Comparison of ENCODE assay signal across 18 cellular contexts in genomic region chr4:123144626-123145025, GRCh38.
DNase-seq lines count a peak whose midpoint lies in the region; ATAC-seq, FAIRE-seq and TF ChIP-seq lines count a peak whose summit lies in the region.
"Had no signal": no experiment of that assay in that cellular context is flagged by ENCODE, and none has a peak within 500 bp of the region (broad histone marks: within the 10 kb centered on the region; RNA-seq: fewer than 3 reads in every experiment).

No MANE protein-coding gene starts in this region.

- no peaks in the 10 kb centered on the region for H4K20me1 ChIP-seq in Loucy (ENCODE audit: insufficient read depth, low read length, poor library complexity, severe bottlenecking)

- TF ChIP-seq POLR2A in sigmoid colon (IDR thresholded peaks at IDR 0.05), result no peak

- no peaks in the 10 kb centered on the region for H3K36me3 ChIP-seq in Loucy (ENCODE audit: insufficient read depth, low read length)
- no peaks in the 10 kb centered on the region for H3K36me3 ChIP-seq in mucosa of descending colon (ENCODE audit: low read depth)
- H3K36me3 ChIP-seq in sigmoid colon, result no peaks in the 10 kb centered on the region

- H3K4me1 ChIP-seq in Loucy (ENCODE audit: insufficient read depth, low read length, poor library complexity, severe bottlenecking), result peaks cover 45% of the 10 kb centered on the region
- H3K4me1 ChIP-seq in mucosa of descending colon (ENCODE audit: low read depth), result peaks cover 3% of the 10 kb centered on the region
- no peaks in the 10 kb centered on the region for H3K4me1 ChIP-seq in sigmoid colon

- ATAC-seq in mucosa of descending colon (peak; percentile 77), GM18909 (IDR thresholded peaks at IDR 0.05; ENCODE audit: poor library complexity, unreplicated experiment) (no peak)
- ATAC-seq: GM23338, HCT116 had no signal

- H3K27ac ChIP-seq in sigmoid colon, result no peak overlapping the region

- no peaks in the 10 kb centered on the region for H3K79me2 ChIP-seq in Loucy (ENCODE audit: insufficient read depth, low read length)

- H3K9me2 ChIP-seq in Loucy (replicated peaks; ENCODE audit: low read depth, low read length), result no peaks in the 10 kb centered on the region

- intact Hi-C loops in mucosa of descending colon (cut with DNase I, micrococcal nuclease) (no loop called here), sigmoid colon (cut with DNase I) (no loop called here)

- 0 out of 2 replicates have a peak, but pooled peaks cover 5% of the 10 kb centered on the region for H3F3A ChIP-seq in Loucy (ENCODE audit: low read depth)

- no peak for TF ChIP-seq EP300 in sigmoid colon (IDR thresholded peaks at IDR 0.05)

- H3K4me3 ChIP-seq in Loucy (ENCODE audit: low read length, poor library complexity, severe bottlenecking) (peak overlapping the region; percentile 54), choroid plexus epithelial cell (ENCODE audit: low read depth, low read length) (no peak overlapping the region), mucosa of descending colon (no peak overlapping the region), sigmoid colon (no peak overlapping the region)
- H3K4me3 ChIP-seq: GM23338 had no signal

- DNase-seq in choroid plexus epithelial cell (ENCODE audit: low read depth), result peak; percentile 12
- DNase-seq in mucosa of descending colon, result no peak
- DNase-seq in sigmoid colon, result no peak
- DNase-seq in HTR-8/SVneo (ENCODE audit: insufficient read length, low spot score), result no peak
- DNase-seq: C1 segment of cervical spinal cord; Calu3; CD4-positive, alpha-beta memory T cell; COR-L47; DMS153; DND-41; H9 had no signal

- no peak for FAIRE-seq in HTR-8/SVneo (lab: Jason Lieb, UNC)
- FAIRE-seq: G401.6, GM12892, GM19239 had no signal

- TF ChIP-seq CTCF in Loucy (conservative IDR thresholded peaks at IDR 0.05; ENCODE audit: low read length), result no peak
- TF ChIP-seq CTCF in choroid plexus epithelial cell (conservative IDR thresholded peaks at IDR 0.05; ENCODE audit: low read depth, low read length), result no peak
- TF ChIP-seq CTCF in mucosa of descending colon (IDR thresholded peaks at IDR 0.05), result no peak
- no peak for TF ChIP-seq CTCF in sigmoid colon (IDR thresholded peaks at IDR 0.05)

- peak overlapping the region; percentile 75 for H3K4me2 ChIP-seq in Loucy (ENCODE audit: low read depth, low read length, poor library complexity, severe bottlenecking)
- H3K4me2 ChIP-seq: GM23338 had no signal

- H2AFZ ChIP-seq in Loucy (ENCODE audit: low read length), result no peak overlapping the region
- H2AFZ ChIP-seq: GM23338 had no signal

- H3K9ac ChIP-seq in Loucy (ENCODE audit: low read depth, low read length, poor library complexity, severe bottlenecking), result peak overlapping the region; percentile 48

- H3K9me3 ChIP-seq in Loucy (ENCODE audit: insufficient read depth, low read depth, low read length) (no peaks in the 10 kb centered on the region), mucosa of descending colon (no peaks in the 10 kb centered on the region), sigmoid colon (no peaks in the 10 kb centered on the region)

- H3K27me3 ChIP-seq in Loucy (ENCODE audit: insufficient read depth, low read length, poor library complexity, severe bottlenecking) (no peaks in the 10 kb centered on the region), sigmoid colon (no peaks in the 10 kb centered on the region)
